In genomic region chr3:180755553-180755952, GRCh38 we compare ENCODE assay signal across 24 cellular contexts.
"Had no signal": no experiment of that assay in that cellular context is flagged by ENCODE, and none has a peak within 500 bp of the region (broad histone marks: within the 10 kb centered on the region; RNA-seq: fewer than 3 reads in every experiment).

No MANE protein-coding gene starts in this region.

- FAIRE-seq: endometrium had no signal

- H3K9me3 ChIP-seq: esophagus squamous epithelium, prostate gland, right atrium auricular region, thyroid gland had no signal

- H3K36me3 ChIP-seq: esophagus squamous epithelium, heart right ventricle, left lung, prostate gland, right atrium auricular region, stomach, thyroid gland had no signal

- DNase-seq: dermis blood vessel endothelial cell; effector memory CD4-positive, alpha-beta T cell; erythroblast; esophagus squamous epithelium; foreskin melanocyte; glutamatergic neuron; heart right ventricle; hippocampal formation; kidney; left lung; mesenchymal stem cell; midbrain; naive thymus-derived CD4-positive, alpha-beta T cell; nucleus accumbens; stimulated activated CD4-positive, alpha-beta T cell treated with anti-CD3 and anti-CD28 coated beads, Interleukin-2, amount 100 ng/mL, for 24 hours; stimulated activated CD4-positive, alpha-beta T cell treated with anti-CD3 and anti-CD28 coated beads, Interleukin-4, amount 100 ng/mL, for 24 hours; stimulated activated naive CD4-positive, alpha-beta T cell treated with Interleukin-2 at 50 U/mL for 16 hours; stomach; thyroid gland had no signal

- H3K27ac ChIP-seq: coronary artery, esophagus squamous epithelium, heart right ventricle, left lung, prostate gland, right atrium auricular region, stomach, thyroid gland had no signal

- H3K4me2 ChIP-seq: smooth muscle cell had no signal

- H3K4me3 ChIP-seq: coronary artery, esophagus squamous epithelium, heart right ventricle, left lung, prostate gland, right atrium auricular region, smooth muscle cell, stomach, thyroid gland had no signal

- H3K27me3 ChIP-seq: esophagus squamous epithelium, heart right ventricle, left lung, right atrium auricular region, stomach, thyroid gland had no signal

- H3K4me1 ChIP-seq: esophagus squamous epithelium, heart right ventricle, left lung, prostate gland, right atrium auricular region, stomach, thyroid gland had no signal
